22 cellular contexts compared by ENCODE assay signal in genomic region chr6:115358616-115359015, GRCh38.
"Had no signal": no experiment of that assay in that cellular context is flagged by ENCODE, and none has a peak within 500 bp of the region (broad histone marks: within the 10 kb centered on the region; RNA-seq: fewer than 3 reads in every experiment).

No MANE protein-coding gene starts in this region.

- DNase-seq: activated CD4-positive, alpha-beta memory T cell treated with anti-CD3 and anti-CD28 coated beads, Interleukin-2, amount 10 ng/mL, durations not matched to agents 7 days and 5 days; activated CD4-positive, alpha-beta T cell treated with anti-CD3 and anti-CD28 coated beads for 4 hours; activated gamma-delta T cell; activated T-cell treated with anti-CD3 and anti-CD28 coated beads, Interleukin-2, amount 50 U/mL, for 48 hours; amniotic stem cell; cortex of kidney; effector CD8-positive, alpha-beta T cell; foreskin melanocyte; heart left ventricle; immature natural killer cell; mesendoderm; natural killer cell; stimulated activated CD4-positive, alpha-beta T cell treated with anti-CD3 and anti-CD28 coated beads, Interleukin-4, amount 100 ng/mL, for 24 hours; stimulated activated naive CD4-positive, alpha-beta T cell; substantia nigra; transverse colon had no signal

- H3K9me3 ChIP-seq: heart left ventricle, right atrium auricular region, transverse colon, vagina had no signal

- H3K27me3 ChIP-seq: heart left ventricle, right atrium auricular region, transverse colon, vagina had no signal

- H3K27ac Mint-ChIP-seq: activated CD4-positive, alpha-beta memory T cell treated with anti-CD3 and anti-CD28 coated beads, Interleukin-2, amount 10 ng/mL, durations not matched to agents 7 days and 5 days; activated naive CD4-positive, alpha-beta T cell treated with anti-CD3 and anti-CD28 coated beads, Interleukin-2, amount 50 U/mL, for 72 hours; brain; immature natural killer cell; natural killer cell; progenitor cell of endocrine pancreas had no signal

- H3K9me3 Mint-ChIP-seq: activated CD4-positive, alpha-beta memory T cell treated with anti-CD3 and anti-CD28 coated beads, Interleukin-2, amount 10 ng/mL, durations not matched to agents 7 days and 5 days; brain had no signal

- ATAC-seq: activated naive CD4-positive, alpha-beta T cell treated with anti-CD3 and anti-CD28 coated beads, Interleukin-2, amount 50 U/mL, for 72 hours; heart left ventricle; natural killer cell had no signal

- H3K4me3 ChIP-seq: heart left ventricle, right atrium auricular region, skin epidermis, transverse colon, vagina had no signal

- H3K4me3 Mint-ChIP-seq: activated CD4-positive, alpha-beta memory T cell treated with anti-CD3 and anti-CD28 coated beads, Interleukin-2, amount 10 ng/mL, durations not matched to agents 7 days and 5 days; brain; immature natural killer cell; natural killer cell had no signal

- H3K4me1 Mint-ChIP-seq: activated CD4-positive, alpha-beta memory T cell treated with anti-CD3 and anti-CD28 coated beads, Interleukin-2, amount 10 ng/mL, durations not matched to agents 7 days and 5 days; brain; immature natural killer cell; natural killer cell had no signal

- H3K27me3 Mint-ChIP-seq: activated CD4-positive, alpha-beta memory T cell treated with anti-CD3 and anti-CD28 coated beads, Interleukin-2, amount 10 ng/mL, durations not matched to agents 7 days and 5 days; brain; progenitor cell of endocrine pancreas had no signal

- H3K4me1 ChIP-seq: heart left ventricle, right atrium auricular region, transverse colon, vagina had no signal

- H3K36me3 ChIP-seq: heart left ventricle, right atrium auricular region, transverse colon, vagina had no signal

- H3K36me3 Mint-ChIP-seq: activated naive CD4-positive, alpha-beta T cell treated with anti-CD3 and anti-CD28 coated beads, Interleukin-2, amount 50 U/mL, for 72 hours; brain; immature natural killer cell; natural killer cell had no signal
